Comparison of ENCODE assay signal across 1 cellular context in genomic region chr16:68079616-68080344, GRCh38.
TF ChIP-seq lines count a peak whose summit lies in the region.

No MANE protein-coding gene starts in this region.

TF ChIP-seq in HepG2, 621 proteins besides CTCF, POLR2A, EP300 and RAD21 (continued from another document and continues in another):
- TF ChIP-seq CEBPZ (IDR thresholded peaks at IDR 0.05; ENCODE audit: low read length) (no peak), ZNF609 (CRISPR knock-in tag; IDR thresholded peaks at IDR 0.05; ENCODE audit: borderline replicate concordance) (peak; percentile 98), ZNF687 (CRISPR knock-in tag; IDR thresholded peaks at IDR 0.05) (peak; percentile 98), SMYD3 (CRISPR knock-in tag; IDR thresholded peaks at IDR 0.05) (peak; percentile 98), YEATS4 (CRISPR knock-in tag; IDR thresholded peaks at IDR 0.05; ENCODE audit: borderline replicate concordance) (peak; percentile 97), PBX3 (CRISPR knock-in tag; IDR thresholded peaks at IDR 0.05; ENCODE audit: borderline replicate concordance) (no peak), RCOR2 (CRISPR knock-in tag; IDR thresholded peaks at IDR 0.05) (peak; percentile 91), HOXA9 (CRISPR knock-in tag; IDR thresholded peaks at IDR 0.05; ENCODE audit: borderline replicate concordance) (no peak), ZNF280B (CRISPR knock-in tag; IDR thresholded peaks at IDR 0.05; ENCODE audit: borderline replicate concordance) (peak; percentile 81; the same call in 1 of the 2 replicates), AKAP8 (CRISPR knock-in tag; IDR thresholded peaks at IDR 0.05) (no peak; the same call in none of the 2 replicates), RFXANK (CRISPR knock-in tag; IDR thresholded peaks at IDR 0.05) (no peak), ZFP1 (CRISPR knock-in tag; IDR thresholded peaks at IDR 0.05) (peak; percentile 95; the same call in 1 of the 2 replicates), PRMT3 (CRISPR knock-in tag; IDR thresholded peaks at IDR 0.05; ENCODE audit: borderline replicate concordance, low read depth) (no peak), HOXA3 (CRISPR knock-in tag; IDR thresholded peaks at IDR 0.05) (peak; percentile 94), SYNCRIP (IDR thresholded peaks at IDR 0.05; ENCODE audit: insufficient read depth, low read depth, low read length) (no peak), ZNF557 (CRISPR knock-in tag; IDR thresholded peaks at IDR 0.05) (peak; percentile 97), HNRNPL (IDR thresholded peaks at IDR 0.05; ENCODE audit: low read depth, low read length) (peak; percentile 98), ADNP (CRISPR knock-in tag; IDR thresholded peaks at IDR 0.05) (peak; percentile 16; the same call in 1 of the 2 replicates), ZNF501 (CRISPR knock-in tag; IDR thresholded peaks at IDR 0.05) (peak; percentile 93), DRAP1 (CRISPR knock-in tag; IDR thresholded peaks at IDR 0.05) (peak; percentile 64), GTF2F1 (IDR thresholded peaks at IDR 0.05; ENCODE audit: low read length) (peak; percentile 61; the same call in 1 of the 2 replicates), GPBP1L1 (CRISPR knock-in tag; IDR thresholded peaks at IDR 0.05) (no peak), NFRKB (IDR thresholded peaks at IDR 0.05) (no peak), KLF15 (CRISPR knock-in tag; IDR thresholded peaks at IDR 0.05; ENCODE audit: borderline replicate concordance) (peak; percentile 84; the same call in 1 of the 2 replicates), RBM39 (IDR thresholded peaks at IDR 0.05; ENCODE audit: low read depth, low read length, poor library complexity, severe bottlenecking) (peak; percentile 85), ZBTB2 (CRISPR knock-in tag; IDR thresholded peaks at IDR 0.05; ENCODE audit: low read depth) (peak; percentile 78), STAT6 (CRISPR knock-in tag; IDR thresholded peaks at IDR 0.05; ENCODE audit: borderline replicate concordance) (peak; percentile 81; the same call in 1 of the 2 replicates), NFKBIZ (CRISPR knock-in tag; IDR thresholded peaks at IDR 0.05) (peak; percentile 91; the same call in 1 of the 2 replicates), MAZ (IDR thresholded peaks at IDR 0.05; ENCODE audit: borderline replicate concordance, low read depth, low read length) (peak; percentile 91), MAZ (CRISPR knock-in tag; IDR thresholded peaks at IDR 0.05; ENCODE audit: low read depth) (peak; percentile 97), ZNF33A (CRISPR knock-in tag; IDR thresholded peaks at IDR 0.05; ENCODE audit: borderline replicate concordance) (0 out of 2 replicates have a peak, but pooled peaks have one; percentile 33), ZNF274 (CRISPR knock-in tag; IDR thresholded peaks at IDR 0.05) (peak; percentile 70; the same call in 1 of the 2 replicates)
